In the genomic region with DNA sequence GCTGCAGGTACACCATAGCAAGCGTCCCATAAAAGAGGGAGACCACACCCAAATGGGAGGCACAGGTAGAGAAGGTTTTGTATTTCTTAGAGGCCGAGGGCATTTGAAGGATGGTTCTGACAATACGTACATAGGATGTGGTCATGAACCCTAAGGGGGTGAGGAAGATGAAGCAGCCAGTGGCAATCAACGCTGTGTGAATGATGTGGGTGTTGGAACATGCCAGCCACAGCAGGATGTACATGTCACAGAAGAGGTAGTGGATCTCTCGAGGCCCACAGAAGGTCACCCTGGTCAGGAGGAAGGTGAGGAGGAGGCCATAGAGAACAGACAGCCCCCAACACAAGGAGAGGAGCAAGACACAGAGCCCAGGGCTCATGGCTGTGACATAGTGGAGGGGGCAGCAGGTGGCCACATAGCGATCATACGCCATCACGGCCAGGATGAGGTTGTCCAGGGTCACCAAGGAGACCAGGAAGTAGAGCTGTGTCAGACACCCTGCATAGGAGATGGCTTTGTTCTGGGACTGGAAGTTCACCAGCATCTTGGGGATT, we compare ENCODE assay signal across 22 cellular contexts. TPM values are rescaled to one million over a fixed set of nuclear protein-coding genes. Genes with fewer than 3 reads are reported as not detected.
"Had no signal": no experiment of that assay in that cellular context is flagged by ENCODE, and none has a peak within 500 bp of the region (broad histone marks: within the 10 kb centered on the region; RNA-seq: fewer than 3 reads in every experiment).

No MANE protein-coding gene starts in this region.

RNA-seq across cellular contexts. Expression of a gene that starts 0.5 kb away (rescaled TPM):
- total RNA-seq: activated CD4-positive, alpha-beta memory T cell treated with anti-CD3 and anti-CD28 coated beads, Interleukin-2, amount 10 ng/mL, durations not matched to agents 7 days and 5 days; activated CD4-positive, alpha-beta T cell treated with anti-CD3 and anti-CD28 coated beads for 36 hours; activated CD4-positive, alpha-beta T cell treated with anti-CD3 and anti-CD28 coated beads, Interleukin-2, amount 10 ng/mL, durations not matched to agents 7 days and 5 days; activated CD8-positive, alpha-beta memory T cell treated with anti-CD3 and anti-CD28 coated beads for 36 hours; activated naive CD4-positive, alpha-beta T cell treated with anti-CD3 and anti-CD28 coated beads for 36 hours; activated naive CD4-positive, alpha-beta T cell treated with anti-CD3 and anti-CD28 coated beads, Interleukin-2, amount 50 U/mL, for 72 hours; activated naive CD8-positive, alpha-beta T cell treated with anti-CD3 and anti-CD28 coated beads for 36 hours; activated T-cell treated with anti-CD3 and anti-CD28 coated beads, Interleukin-2, amount 50 U/mL, for 4 hours; activated T-cell treated with anti-CD3 and anti-CD28 coated beads, Interleukin-2, amount 50 U/mL, for 72 hours; activated T-helper 1 cell treated with anti-CD3 and anti-CD28 coated beads, Interleukin-12 subunit alpha, Interleukin-12 subunit beta, Interleukin-2, Interleukin-4 antibody, amounts not matched to agents 30 ng/mL and 10 ng/mL and 1 ng/mL, durations not matched to agents 14 hours and 24 hours and 36 hours; activated T-helper 17 cell treated with anti-CD3 and anti-CD28 coated beads, Interleukin-2, amount 50 U/mL, for 72 hours; adrenal gland; aorta; astrocyte; body of pancreas; breast epithelium; cardiac muscle cell; T-cell; T-helper 1 cell treated with Interleukin-12 subunit alpha and Interleukin-12 subunit beta and Interleukin-4 antibody, amounts not matched to agents 30 ng/mL and 1 ng/mL, for 36 hours; T-helper 17 cell; T-helper 2 cell treated with Interferon-gamma antibody and Interleukin-4, amounts not matched to agents 100 ng/mL and 5 ng/mL, for 36 hours; WTC11 had no signal
- polyA plus RNA-seq: adrenal gland, aorta, cardiac muscle cell had no signal

RNA-seq across cellular contexts. Expression of a gene that starts 41.3 kb away (rescaled TPM):
- total RNA-seq: activated CD4-positive, alpha-beta memory T cell treated with anti-CD3 and anti-CD28 coated beads, Interleukin-2, amount 10 ng/mL, durations not matched to agents 7 days and 5 days; activated CD4-positive, alpha-beta T cell treated with anti-CD3 and anti-CD28 coated beads for 36 hours; activated CD4-positive, alpha-beta T cell treated with anti-CD3 and anti-CD28 coated beads, Interleukin-2, amount 10 ng/mL, durations not matched to agents 7 days and 5 days; activated CD8-positive, alpha-beta memory T cell treated with anti-CD3 and anti-CD28 coated beads for 36 hours; activated naive CD4-positive, alpha-beta T cell treated with anti-CD3 and anti-CD28 coated beads for 36 hours; activated naive CD4-positive, alpha-beta T cell treated with anti-CD3 and anti-CD28 coated beads, Interleukin-2, amount 50 U/mL, for 72 hours; activated naive CD8-positive, alpha-beta T cell treated with anti-CD3 and anti-CD28 coated beads for 36 hours; activated T-cell treated with anti-CD3 and anti-CD28 coated beads, Interleukin-2, amount 50 U/mL, for 4 hours; activated T-cell treated with anti-CD3 and anti-CD28 coated beads, Interleukin-2, amount 50 U/mL, for 72 hours; activated T-helper 1 cell treated with anti-CD3 and anti-CD28 coated beads, Interleukin-12 subunit alpha, Interleukin-12 subunit beta, Interleukin-2, Interleukin-4 antibody, amounts not matched to agents 30 ng/mL and 10 ng/mL and 1 ng/mL, durations not matched to agents 14 hours and 24 hours and 36 hours; activated T-helper 17 cell treated with anti-CD3 and anti-CD28 coated beads, Interleukin-2, amount 50 U/mL, for 72 hours; adrenal gland; aorta; astrocyte; body of pancreas; breast epithelium; cardiac muscle cell; T-cell; T-helper 1 cell treated with Interleukin-12 subunit alpha and Interleukin-12 subunit beta and Interleukin-4 antibody, amounts not matched to agents 30 ng/mL and 1 ng/mL, for 36 hours; T-helper 17 cell; T-helper 2 cell treated with Interferon-gamma antibody and Interleukin-4, amounts not matched to agents 100 ng/mL and 5 ng/mL, for 36 hours; WTC11 had no signal
- polyA plus RNA-seq: adrenal gland, aorta, cardiac muscle cell had no signal
